In the genomic region with DNA sequence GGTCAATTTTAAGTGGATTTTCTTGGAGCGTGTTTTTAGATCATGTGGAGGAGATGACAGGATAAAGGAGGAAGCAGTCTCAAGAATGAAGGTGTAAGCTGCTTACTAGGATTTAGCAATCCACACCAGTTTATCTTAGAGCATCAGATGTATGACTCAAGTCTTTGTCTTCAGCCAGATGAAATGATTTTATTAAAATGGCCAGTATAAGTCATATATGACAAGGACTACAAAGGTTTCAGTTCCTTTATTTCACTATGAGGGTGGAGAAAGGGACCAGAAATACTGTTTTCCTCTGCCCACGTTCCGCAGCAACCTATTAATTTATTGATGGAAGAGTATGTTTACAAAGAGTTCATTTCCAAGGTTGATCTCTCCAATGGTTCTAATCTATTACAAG, we compare ENCODE assay signal across 23 cellular contexts.
A peak's percentile ranks its signal among the peaks of the same experiment; 100 is the strongest.
DNase-seq lines count a peak whose midpoint lies in the region; ATAC-seq and TF ChIP-seq lines count a peak whose summit lies in the region.
"Had no signal": no experiment of that assay in that cellular context is flagged by ENCODE, and none has a peak within 500 bp of the region (broad histone marks: within the 10 kb centered on the region; RNA-seq: fewer than 3 reads in every experiment).

No MANE protein-coding gene starts in this region.

- H3K9me3 ChIP-seq in SU-DHL-6 (ENCODE audit: insufficient read depth, low read length) (no peaks in the 10 kb centered on the region), mucosa of descending colon (no peaks in the 10 kb centered on the region)
- H3K9me3 ChIP-seq: A549 had no signal

- H2AFZ ChIP-seq in SU-DHL-6 (ENCODE audit: low read depth, low read length, severe bottlenecking) = peak overlapping the region; percentile 7
- H2AFZ ChIP-seq: GM23338 had no signal

- no peaks in the 10 kb centered on the region for H3K9me2 ChIP-seq in SU-DHL-6 (replicated peaks; ENCODE audit: insufficient read depth, low read length)

- H3K79me2 ChIP-seq in SU-DHL-6 (ENCODE audit: insufficient read depth, low read length) = no peaks in the 10 kb centered on the region

- H3K27me3 ChIP-seq in SU-DHL-6 (ENCODE audit: low read length) = no peaks in the 10 kb centered on the region

- ATAC-seq in mucosa of descending colon (no peak), HG03045 (IDR thresholded peaks at IDR 0.05; ENCODE audit: unreplicated experiment) (no peak)
- ATAC-seq: A549, GM23338, T-helper 17 cell had no signal

- H3K4me3 ChIP-seq in SU-DHL-6 (ENCODE audit: insufficient read depth, low read length, poor library complexity, severe bottlenecking) = no peak overlapping the region
- H3K4me3 ChIP-seq in mucosa of descending colon = no peak overlapping the region
- H3K4me3 ChIP-seq: A549, GM23338, SK-N-MC had no signal

- H3K36me3 ChIP-seq in SU-DHL-6 (ENCODE audit: low read length) (no peaks in the 10 kb centered on the region), mucosa of descending colon (ENCODE audit: low read depth) (no peaks in the 10 kb centered on the region)

- intact Hi-C loops in mucosa of descending colon (cut with DNase I, micrococcal nuclease) = no loop called here

- no peak overlapping the region for H3K4me2 ChIP-seq in SU-DHL-6 (ENCODE audit: low read depth, low read length, poor library complexity, severe bottlenecking)
- H3K4me2 ChIP-seq: A549, GM23338 had no signal

- H4K20me1 ChIP-seq in SU-DHL-6 (ENCODE audit: low read depth, low read length) = no peaks in the 10 kb centered on the region

- no peaks in the 10 kb centered on the region for H3F3A ChIP-seq in SU-DHL-6 (ENCODE audit: insufficient read depth)

- no peak overlapping the region for H3K9ac ChIP-seq in SU-DHL-6 (ENCODE audit: low read length)

- H3K27ac ChIP-seq in SU-DHL-6 (ENCODE audit: low read depth, low read length) = no peak overlapping the region
- H3K27ac ChIP-seq: A549, C4-2B, RWPE1, SK-N-MC had no signal

- TF ChIP-seq CTCF in SU-DHL-6 (IDR thresholded peaks at IDR 0.05; ENCODE audit: insufficient read depth, low read length, poor library complexity, severe bottlenecking) = no peak
- no peak for TF ChIP-seq CTCF in mucosa of descending colon (IDR thresholded peaks at IDR 0.05)

- no peaks in the 10 kb centered on the region for H3K4me1 ChIP-seq in mucosa of descending colon (ENCODE audit: low read depth)
- H3K4me1 ChIP-seq: A549 had no signal

- DNase-seq in D341Med (ENCODE audit: low spot score) (peak; percentile 14), ELR (ENCODE audit: low read depth) (peak; percentile 69), NCI-H82 treated with DMSO at 0.1 percent for 48 hours (lab: John Stamatoyannopoulos, UW; ENCODE audit: unreplicated experiment) (peak; percentile 27), mucosa of descending colon (no peak), AG08396 (ENCODE audit: low spot score) (no peak)
- DNase-seq: Calu3, H9, KG1, MM.1S, NCI-H1694, NCI-H2029 treated with DMSO at 0.1 percent for 48 hours, NCI-H446 treated with DMSO at 0.1 percent for 48 hours, NCI-H526, SHP77, T-helper 17 cell, T1000 had no signal

Comparison
In these comparisons a context has a peak if more than half of its experiments do, and no peak if none do; other contexts are left out.
1. DNase-seq: peak in D341Med (single experiment), ELR (single experiment) and NCI-H82 treated with DMSO at 0.1 percent for 48 hours (single experiment); none in mucosa of descending colon (0 of 3) and AG08396 (single experiment).